Comparison of ENCODE assay signal across 8 cellular contexts in the genomic region with DNA sequence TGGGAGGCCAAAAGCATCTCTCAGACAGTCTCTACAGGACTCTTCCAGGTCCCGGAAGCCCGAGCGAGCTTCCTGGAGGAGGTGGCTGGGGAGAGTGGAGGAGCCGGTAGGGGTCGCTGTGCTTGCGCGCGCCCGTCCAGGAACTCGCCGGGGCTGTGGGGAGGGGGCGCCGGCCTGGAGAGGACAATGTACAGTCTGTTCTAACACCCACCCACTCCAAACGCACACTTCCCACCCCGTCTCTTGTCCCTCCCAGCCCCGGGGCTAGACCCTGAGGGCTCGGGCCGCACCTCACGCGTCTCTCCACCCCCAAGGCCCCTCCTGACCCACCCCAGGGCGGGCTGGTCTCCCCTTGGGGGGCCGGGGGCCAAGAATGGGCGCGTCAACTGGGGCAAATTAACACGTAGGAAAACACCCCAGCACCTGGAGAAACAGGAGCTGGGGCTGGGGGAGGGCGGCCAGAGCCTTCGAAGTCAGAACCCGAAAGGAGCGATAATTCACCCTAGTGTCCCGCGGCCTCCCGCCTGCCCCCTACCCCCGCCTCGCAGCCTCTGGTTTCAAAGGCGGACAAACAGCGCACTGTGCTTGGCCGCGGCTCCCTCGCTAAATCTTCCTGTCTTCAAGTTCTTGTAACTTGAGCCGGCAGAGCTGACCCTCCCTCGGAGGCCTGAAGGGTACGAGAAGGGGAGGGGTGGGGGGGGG.
DNase-seq lines count a peak whose midpoint lies in the region; ATAC-seq, FAIRE-seq and TF ChIP-seq lines count a peak whose summit lies in the region.

No MANE protein-coding gene starts in this region.

- peaks cover 41% of the 10 kb centered on the region for H3K4me1 Mint-ChIP-seq in activated CD4-positive, alpha-beta T cell treated with anti-CD3 and anti-CD28 coated beads, Interleukin-2, amount 10 ng/mL, durations not matched to agents 7 days and 5 days
- H3K4me1 Mint-ChIP-seq in activated T-cell treated with anti-CD3 and anti-CD28 coated beads, Interleukin-2, amount 50 U/mL, for 72 hours (ENCODE audit: low read depth): peaks cover 38% of the 10 kb centered on the region

- peak; percentile 27 to 36 for DNase-seq in activated CD4-positive, alpha-beta T cell treated with anti-CD3 and anti-CD28 coated beads, Interleukin-2, amount 50 U/mL, for 48 hours
- no peak for DNase-seq in activated CD4-positive, alpha-beta T cell treated with anti-CD3 and anti-CD28 coated beads, Interleukin-2, amount 10 ng/mL, durations not matched to agents 7 days and 5 days
- DNase-seq in activated T-cell treated with anti-CD3 and anti-CD28 coated beads, Interleukin-2, amount 50 U/mL, for 72 hours: peak; percentile 22 to 35
- DNase-seq in suprapubic skin (ENCODE audit: low spot score in 2 of 2) (no peak), HCEC 1CT (no peak), SKM-1 treated with dmso at 0.1 percent for 144 hours (lab: John Stamatoyannopoulos, UW; ENCODE audit: unreplicated experiment) (no peak), D721Med (ENCODE audit: insufficient read length, low spot score) (no peak)

- no peaks in the 10 kb centered on the region for H3K9me3 Mint-ChIP-seq in activated CD4-positive, alpha-beta T cell treated with anti-CD3 and anti-CD28 coated beads, Interleukin-2, amount 10 ng/mL, durations not matched to agents 7 days and 5 days
- no peaks in the 10 kb centered on the region for H3K9me3 Mint-ChIP-seq in activated T-cell treated with anti-CD3 and anti-CD28 coated beads, Interleukin-2, amount 50 U/mL, for 72 hours

- 18% methylated on average over 11 of the region's 42 CpGs for WGBS in suprapubic skin

- H3K4me3 ChIP-seq in iPS-18a (ENCODE audit: low read length) (peak overlapping the region; percentile 72), suprapubic skin (peak overlapping the region; percentile 17)

- no peaks in the 10 kb centered on the region for H3K36me3 ChIP-seq in iPS-18a (ENCODE audit: control insufficient read depth, low read depth, low read length)
- no peaks in the 10 kb centered on the region for H3K36me3 ChIP-seq in suprapubic skin

- H3K27ac Mint-ChIP-seq in activated CD4-positive, alpha-beta T cell treated with anti-CD3 and anti-CD28 coated beads, Interleukin-2, amount 10 ng/mL, durations not matched to agents 7 days and 5 days: no peak overlapping the region
- no peak overlapping the region for H3K27ac Mint-ChIP-seq in activated T-cell treated with anti-CD3 and anti-CD28 coated beads, Interleukin-2, amount 50 U/mL, for 72 hours

- TF ChIP-seq CTCF in suprapubic skin (IDR thresholded peaks at IDR 0.05) (peak; percentile 6 to 29), D721Med (IDR thresholded peaks at IDR 0.05; ENCODE audit: insufficient read depth, missing control alignments) (no peak)

- H3K36me3 Mint-ChIP-seq in activated CD4-positive, alpha-beta T cell treated with anti-CD3 and anti-CD28 coated beads, Interleukin-2, amount 10 ng/mL, durations not matched to agents 7 days and 5 days (ENCODE audit: low read depth): peaks cover 7% of the 10 kb centered on the region
- H3K36me3 Mint-ChIP-seq in activated T-cell treated with anti-CD3 and anti-CD28 coated beads, Interleukin-2, amount 50 U/mL, for 72 hours (ENCODE audit: insufficient read depth in 2 of 2): peaks cover 0 to 2% of the 10 kb centered on the region in 2 donors

- peaks cover 47% of the 10 kb centered on the region for H3K27me3 Mint-ChIP-seq in activated CD4-positive, alpha-beta T cell treated with anti-CD3 and anti-CD28 coated beads, Interleukin-2, amount 10 ng/mL, durations not matched to agents 7 days and 5 days
- H3K27me3 Mint-ChIP-seq in activated T-cell treated with anti-CD3 and anti-CD28 coated beads, Interleukin-2, amount 50 U/mL, for 72 hours (ENCODE audit: low read depth): peaks cover 10% of the 10 kb centered on the region

- TF ChIP-seq EP300 in suprapubic skin (IDR thresholded peaks at IDR 0.05): no peak

- H3K27me3 ChIP-seq in iPS-18a (ENCODE audit: control insufficient read depth, insufficient read depth, low read length) (peaks cover 46% of the 10 kb centered on the region), suprapubic skin (peaks cover 18% of the 10 kb centered on the region)

- FAIRE-seq in D721Med (lab: Jason Lieb, UNC): no peak

- H3K4me3 Mint-ChIP-seq in activated CD4-positive, alpha-beta T cell treated with anti-CD3 and anti-CD28 coated beads, Interleukin-2, amount 10 ng/mL, durations not matched to agents 7 days and 5 days: no peak overlapping the region
- H3K4me3 Mint-ChIP-seq in activated T-cell treated with anti-CD3 and anti-CD28 coated beads, Interleukin-2, amount 50 U/mL, for 72 hours: no peak overlapping the region

- CTCF ChIA-PET in activated CD4-positive, alpha-beta T cell treated with anti-CD3 and anti-CD28 coated beads, Interleukin-2, amount 10 ng/mL, durations not matched to agents 7 days and 5 days (lab: Charles Lee): interaction anchor here (1.2 kb wide), 1 partner anchor 17 kb away, joined by 3 read pairs; no protein-coding TSS in a partner anchor

- POLR2A ChIA-PET in activated CD4-positive, alpha-beta T cell treated with anti-CD3 and anti-CD28 coated beads, Interleukin-2, amount 10 ng/mL, durations not matched to agents 7 days and 5 days (lab: Charles Lee): no interaction called here

- no peak for TF ChIP-seq POLR2A in suprapubic skin (IDR thresholded peaks at IDR 0.05)

- peaks cover 22% of the 10 kb centered on the region for H3K4me1 ChIP-seq in iPS-18a (ENCODE audit: control insufficient read depth, low read depth, low read length)
- H3K4me1 ChIP-seq in suprapubic skin: peaks cover 15% of the 10 kb centered on the region

- H3K27ac ChIP-seq in iPS-18a (ENCODE audit: low read length) (no peak overlapping the region), suprapubic skin (no peak overlapping the region)

- H3K9ac ChIP-seq in iPS-18a (ENCODE audit: low read length): peak overlapping the region; percentile 59

- peak; percentile 31 to 32 for ATAC-seq in activated T-cell treated with anti-CD3 and anti-CD28 coated beads, Interleukin-2, amount 50 U/mL, for 72 hours (replicated peaks in 1 of 2)

- no peaks in the 10 kb centered on the region for H3K9me3 ChIP-seq in iPS-18a (ENCODE audit: control insufficient read depth, low read depth, low read length)
- H3K9me3 ChIP-seq in suprapubic skin: no peaks in the 10 kb centered on the region

Comparison
In these comparisons a context has a peak if more than half of its experiments do, and no peak if none do; other contexts are left out.
1. DNase-seq: peak in activated CD4-positive, alpha-beta T cell treated with anti-CD3 and anti-CD28 coated beads, Interleukin-2, amount 50 U/mL, for 48 hours (2 of 2) and activated T-cell treated with anti-CD3 and anti-CD28 coated beads, Interleukin-2, amount 50 U/mL, for 72 hours (2 of 2); none in activated CD4-positive, alpha-beta T cell treated with anti-CD3 and anti-CD28 coated beads, Interleukin-2, amount 10 ng/mL, durations not matched to agents 7 days and 5 days (single experiment), suprapubic skin (0 of 2), HCEC 1CT (single experiment), SKM-1 treated with dmso at 0.1 percent for 144 hours (single experiment) and D721Med (single experiment).